ENCODE assay signal across 8 cellular contexts in the genomic region with DNA sequence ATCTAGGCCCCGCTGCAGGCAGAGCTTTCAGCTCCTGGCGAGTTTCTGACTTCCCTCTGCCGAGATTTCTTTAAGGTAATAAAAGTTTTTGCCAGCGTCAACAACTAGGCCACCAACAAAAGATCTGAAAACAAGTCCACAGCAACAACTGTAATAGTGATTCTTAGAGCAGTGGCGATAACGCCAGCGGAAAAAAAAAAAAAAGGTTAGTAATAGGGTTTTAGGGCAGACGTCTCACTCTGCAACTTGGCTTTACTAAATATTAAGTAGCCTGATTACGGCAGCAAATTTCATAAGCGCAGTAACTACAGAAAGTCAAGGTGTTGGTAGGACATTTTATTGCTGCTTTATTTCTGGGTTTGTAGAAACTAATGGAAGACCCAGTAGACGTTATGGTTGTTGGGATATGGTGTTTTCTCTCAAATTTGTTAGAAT. TPM values are rescaled to one million over a fixed set of nuclear protein-coding genes. Genes with fewer than 3 reads are reported as not detected.
DNase-seq lines count a peak whose midpoint lies in the region; ATAC-seq, FAIRE-seq and TF ChIP-seq lines count a peak whose summit lies in the region.

No MANE protein-coding gene starts in this region.

- H3K4me3 Mint-ChIP-seq in activated T-helper 1 cell treated with anti-CD3 and anti-CD28 coated beads, Interleukin-12 subunit alpha, Interleukin-12 subunit beta, Interleukin-2, Interleukin-4 antibody, amounts not matched to agents 30 ng/mL and 10 ng/mL and 1 ng/mL, durations not matched to agents 14 hours and 24 hours and 36 hours: peak overlapping the region; percentile 99
- H3K4me3 Mint-ChIP-seq in stimulated activated memory B cell treated with anti-CD40 and anti-IgM and Interleukin-4, amounts not matched to agents 10 μg/mL and 1 μg/mL and 100 μg/mL, for 72 hours: peak overlapping the region; percentile 90

- H3K4me3 ChIP-seq in iPS-15b (ENCODE audit: low read depth, low read length): peak overlapping the region; percentile 92

- H3K27ac Mint-ChIP-seq in activated T-helper 1 cell treated with anti-CD3 and anti-CD28 coated beads, Interleukin-12 subunit alpha, Interleukin-12 subunit beta, Interleukin-2, Interleukin-4 antibody, amounts not matched to agents 30 ng/mL and 10 ng/mL and 1 ng/mL, durations not matched to agents 14 hours and 24 hours and 36 hours: peak overlapping the region; percentile 91
- peak overlapping the region; percentile 95 for H3K27ac Mint-ChIP-seq in stimulated activated memory B cell treated with anti-CD40 and anti-IgM and Interleukin-4, amounts not matched to agents 10 μg/mL and 1 μg/mL and 100 μg/mL, for 72 hours

- POLR2A ChIA-PET in HEK293T (lab: Yijun Ruan, JAX): interaction anchor here (0.6 to 2.2 kb wide), 25 partner anchors 8 to 462 kb away, joined by 3 to 28 read pairs (median 4); a partner anchor contains a TSS

- no peak for ATAC-seq in stimulated activated memory B cell treated with anti-CD40 and anti-IgM and Interleukin-4, amounts not matched to agents 10 μg/mL and 1 μg/mL and 100 μg/mL, for 72 hours

- no peaks in the 10 kb centered on the region for H3K36me3 ChIP-seq in iPS-15b (ENCODE audit: control insufficient read depth, insufficient read depth, low read length)

- no peak for DNase-seq in HEK293T (ENCODE audit: extremely low spot score)
- DNase-seq in activated T-helper 1 cell treated with anti-CD3 and anti-CD28 coated beads, Interleukin-12 subunit alpha, Interleukin-12 subunit beta, Interleukin-2, Interleukin-4 antibody, amounts not matched to agents 30 ng/mL and 10 ng/mL and 1 ng/mL, durations not matched to agents 14 hours and 24 hours and 36 hours (ENCODE audit: low spot score): no peak
- no peak for DNase-seq in frontal cortex (ENCODE audit: low spot score in 2 of 2)
- DNase-seq in GM12892 (ENCODE audit: insufficient read length): no peak
- DNase-seq in DMS53 (lab: John Stamatoyannopoulos, UW): no peak
- DNase-seq in DMS153 treated with DMSO at 0.1 percent for 48 hours (lab: John Stamatoyannopoulos, UW; ENCODE audit: unreplicated experiment): no peak

- H3K27me3 ChIP-seq in iPS-15b (ENCODE audit: control insufficient read depth, insufficient read depth, low read length): no peaks in the 10 kb centered on the region

- H3K4me1 ChIP-seq in iPS-15b (ENCODE audit: control insufficient read depth, insufficient read depth, low read length): no peaks in the 10 kb centered on the region

- intact Hi-C loops in activated T-helper 1 cell treated with anti-CD3 and anti-CD28 coated beads, Interleukin-12 subunit alpha, Interleukin-12 subunit beta, Interleukin-2, Interleukin-4 antibody, amounts not matched to agents 30 ng/mL and 10 ng/mL and 1 ng/mL, durations not matched to agents 14 hours and 24 hours and 36 hours (cut with micrococcal nuclease): loop anchor here (1.0 to 5.0 kb wide), 3 partner anchors 214 to 1454 kb away; a partner anchor contains a TSS

- no peaks in the 10 kb centered on the region for H3K27me3 Mint-ChIP-seq in activated T-helper 1 cell treated with anti-CD3 and anti-CD28 coated beads, Interleukin-12 subunit alpha, Interleukin-12 subunit beta, Interleukin-2, Interleukin-4 antibody, amounts not matched to agents 30 ng/mL and 10 ng/mL and 1 ng/mL, durations not matched to agents 14 hours and 24 hours and 36 hours (ENCODE audit: insufficient read depth)
- no peaks in the 10 kb centered on the region for H3K27me3 Mint-ChIP-seq in stimulated activated memory B cell treated with anti-CD40 and anti-IgM and Interleukin-4, amounts not matched to agents 10 μg/mL and 1 μg/mL and 100 μg/mL, for 72 hours

- CTCF ChIA-PET in HEK293T (lab: Yijun Ruan, JAX): interaction anchor here (0.6 kb wide), 1 partner anchor 8 kb away, joined by 4 read pairs; no protein-coding TSS in a partner anchor

- peaks cover 14% of the 10 kb centered on the region for H3K36me3 Mint-ChIP-seq in activated T-helper 1 cell treated with anti-CD3 and anti-CD28 coated beads, Interleukin-12 subunit alpha, Interleukin-12 subunit beta, Interleukin-2, Interleukin-4 antibody, amounts not matched to agents 30 ng/mL and 10 ng/mL and 1 ng/mL, durations not matched to agents 14 hours and 24 hours and 36 hours (ENCODE audit: low read depth)
- peaks cover 8% of the 10 kb centered on the region for H3K36me3 Mint-ChIP-seq in stimulated activated memory B cell treated with anti-CD40 and anti-IgM and Interleukin-4, amounts not matched to agents 10 μg/mL and 1 μg/mL and 100 μg/mL, for 72 hours

- no peak for TF ChIP-seq POLR2A in GM12892 (IDR thresholded peaks at IDR 0.05; ENCODE audit: low read depth, low read length)

- H3K4me1 Mint-ChIP-seq in activated T-helper 1 cell treated with anti-CD3 and anti-CD28 coated beads, Interleukin-12 subunit alpha, Interleukin-12 subunit beta, Interleukin-2, Interleukin-4 antibody, amounts not matched to agents 30 ng/mL and 10 ng/mL and 1 ng/mL, durations not matched to agents 14 hours and 24 hours and 36 hours (ENCODE audit: low read depth): peaks cover 34% of the 10 kb centered on the region
- H3K4me1 Mint-ChIP-seq in stimulated activated memory B cell treated with anti-CD40 and anti-IgM and Interleukin-4, amounts not matched to agents 10 μg/mL and 1 μg/mL and 100 μg/mL, for 72 hours: peaks cover 42% of the 10 kb centered on the region

- FAIRE-seq in frontal cortex (lab: Jason Lieb, UNC): no peak
- FAIRE-seq in GM12892 (lab: Jason Lieb, UNC): no peak

- H3K9me3 Mint-ChIP-seq in activated T-helper 1 cell treated with anti-CD3 and anti-CD28 coated beads, Interleukin-12 subunit alpha, Interleukin-12 subunit beta, Interleukin-2, Interleukin-4 antibody, amounts not matched to agents 30 ng/mL and 10 ng/mL and 1 ng/mL, durations not matched to agents 14 hours and 24 hours and 36 hours: no peaks in the 10 kb centered on the region
- H3K9me3 Mint-ChIP-seq in stimulated activated memory B cell treated with anti-CD40 and anti-IgM and Interleukin-4, amounts not matched to agents 10 μg/mL and 1 μg/mL and 100 μg/mL, for 72 hours: no peaks in the 10 kb centered on the region

- no peaks in the 10 kb centered on the region for H3K9me3 ChIP-seq in iPS-15b (ENCODE audit: control insufficient read depth, insufficient read depth, low read length)

- peak overlapping the region; percentile 88 for H3K9ac ChIP-seq in iPS-15b (ENCODE audit: low read depth, low read length)

TF ChIP-seq in HEK293T, 16 proteins besides CTCF, POLR2A, EP300 and RAD21:
- TF ChIP-seq ZNF384 (IDR thresholded peaks at IDR 0.05) (peak; percentile 31; the same call in 1 of the 2 replicates), FOXK2 (IDR thresholded peaks at IDR 0.05) (no peak)

RNA-seq across cellular contexts. Expression of a gene that starts 0.5 kb away (rescaled TPM):
- total RNA-seq in activated T-helper 1 cell treated with anti-CD3 and anti-CD28 coated beads, Interleukin-12 subunit alpha, Interleukin-12 subunit beta, Interleukin-2, Interleukin-4 antibody, amounts not matched to agents 30 ng/mL and 10 ng/mL and 1 ng/mL, durations not matched to agents 14 hours and 24 hours and 36 hours: 23.1 and 27.0 TPM in 2 replicates
- total RNA-seq in frontal cortex: 33.4 TPM
- polyA plus RNA-seq in GM12892 (2012; ENCODE audit: missing spikeins): 9.8 TPM
